8 cellular contexts compared by ENCODE assay signal in the genomic region with DNA sequence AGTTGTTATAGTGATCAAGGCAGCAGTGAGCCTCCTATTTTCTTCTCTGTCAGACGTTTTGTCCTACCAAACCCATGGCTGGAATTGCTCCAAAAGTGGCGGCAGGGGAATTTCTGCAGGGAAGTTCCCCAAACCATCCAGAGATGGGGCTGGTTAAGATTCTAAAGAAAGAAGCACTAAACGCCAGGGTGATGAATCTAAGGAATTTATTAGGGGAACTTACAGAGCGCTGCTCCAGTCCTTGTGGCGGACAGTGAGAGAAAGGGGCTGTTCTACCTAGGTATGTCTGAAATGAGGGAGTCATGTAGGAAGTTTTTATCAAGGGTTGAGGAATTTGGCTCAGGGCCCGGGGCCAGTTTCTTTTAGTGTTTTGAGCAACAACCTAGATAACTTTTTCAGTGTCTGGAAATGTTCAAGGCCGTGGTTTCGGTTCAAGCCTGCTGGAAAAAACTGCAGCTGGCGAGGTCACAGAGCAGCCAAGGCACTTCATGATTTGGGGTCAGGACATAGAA.
DNase-seq lines count a peak whose midpoint lies in the region; ATAC-seq and TF ChIP-seq lines count a peak whose summit lies in the region.

No MANE protein-coding gene starts in this region.

- intact Hi-C loops in activated CD4-positive, alpha-beta memory T cell treated with anti-CD3 and anti-CD28 coated beads for 36 hours (cut with micrococcal nuclease) = no loop called here
- intact Hi-C loops in CD8-positive, alpha-beta T cell (cut with DNase I, micrococcal nuclease) = loop anchor here in 1 of 2 experiments (5.0 kb wide), 1 partner anchor 208 kb away; no protein-coding TSS in a partner anchor

- H3K36me3 ChIP-seq in BJ (ENCODE audit: control insufficient read depth, insufficient read depth, low read length) (no peaks in the 10 kb centered on the region), Peyer's patch (no peaks in the 10 kb centered on the region)
- H3K36me3 ChIP-seq in CD8-positive, alpha-beta T cell (ENCODE audit: insufficient read depth, low read length) = no peaks in the 10 kb centered on the region

- H3K27ac Mint-ChIP-seq in activated CD4-positive, alpha-beta memory T cell treated with anti-CD3 and anti-CD28 coated beads for 36 hours = no peak overlapping the region
- H3K27ac Mint-ChIP-seq in CD8-positive, alpha-beta T cell = no peak overlapping the region

- H3K27me3 ChIP-seq in BJ (ENCODE audit: control insufficient read depth, insufficient read depth, low read length) (no peaks in the 10 kb centered on the region), Peyer's patch (no peaks in the 10 kb centered on the region)
- H3K27me3 ChIP-seq in CD8-positive, alpha-beta T cell (ENCODE audit: insufficient read depth, low read length) = no peaks in the 10 kb centered on the region

- peaks cover 33% of the 10 kb centered on the region for H3K4me1 Mint-ChIP-seq in activated CD4-positive, alpha-beta memory T cell treated with anti-CD3 and anti-CD28 coated beads for 36 hours (ENCODE audit: low read depth)
- peaks cover 24% of the 10 kb centered on the region for H3K4me1 Mint-ChIP-seq in CD8-positive, alpha-beta T cell (ENCODE audit: low read depth)

- ATAC-seq in omental fat pad (ENCODE audit: low FRiP score) = peak; percentile 84
- ATAC-seq in CD8-positive, alpha-beta T cell = no peak

- H3K27me3 Mint-ChIP-seq in activated CD4-positive, alpha-beta memory T cell treated with anti-CD3 and anti-CD28 coated beads for 36 hours = no peaks in the 10 kb centered on the region
- H3K27me3 Mint-ChIP-seq in CD8-positive, alpha-beta T cell (ENCODE audit: low read depth) = no peaks in the 10 kb centered on the region

- TF ChIP-seq POLR2A in Peyer's patch (IDR thresholded peaks at IDR 0.05) = no peak

- no peaks in the 10 kb centered on the region for H3K9me3 Mint-ChIP-seq in activated CD4-positive, alpha-beta memory T cell treated with anti-CD3 and anti-CD28 coated beads for 36 hours
- peaks cover 2% of the 10 kb centered on the region for H3K9me3 Mint-ChIP-seq in CD8-positive, alpha-beta T cell

- H3K27ac ChIP-seq in Peyer's patch = peak overlapping the region in 3 of 4 donors; percentile 19 to 47 (median 31)
- H3K27ac ChIP-seq in CD8-positive, alpha-beta T cell (ENCODE audit: low read depth, low read length) = no peak overlapping the region

- POLR2A ChIA-PET in BJ (lab: Charles Lee) = no interaction called here
- POLR2A ChIA-PET in activated CD4-positive, alpha-beta memory T cell treated with anti-CD3 and anti-CD28 coated beads for 36 hours (lab: Charles Lee) = no interaction called here
- POLR2A ChIA-PET in CD8-positive, alpha-beta T cell (lab: Charles Lee) = no interaction called here

- TF ChIP-seq CTCF in BJ (IDR thresholded peaks at IDR 0.05; ENCODE audit: insufficient read depth, low read depth, low read length) (peak; percentile 38), Peyer's patch (IDR thresholded peaks at IDR 0.05) (peak in 1 of 6 experiments; percentile 17), fibroblast of pulmonary artery (IDR thresholded peaks at IDR 0.05; ENCODE audit: low read length, missing control alignments) (peak; percentile 15), omental fat pad (IDR thresholded peaks at IDR 0.05) (no peak)
- no peak for TF ChIP-seq CTCF in CD8-positive, alpha-beta T cell (IDR thresholded peaks at IDR 0.05)

- CTCF ChIA-PET in BJ (lab: Yijun Ruan, JAX) = no interaction called here
- CTCF ChIA-PET in activated CD4-positive, alpha-beta memory T cell treated with anti-CD3 and anti-CD28 coated beads for 36 hours (lab: Charles Lee) = no interaction called here
- CTCF ChIA-PET in CD8-positive, alpha-beta T cell (lab: Charles Lee) = no interaction called here

- H3K36me3 Mint-ChIP-seq in activated CD4-positive, alpha-beta memory T cell treated with anti-CD3 and anti-CD28 coated beads for 36 hours = peaks cover 5% of the 10 kb centered on the region
- peaks cover 2% of the 10 kb centered on the region for H3K36me3 Mint-ChIP-seq in CD8-positive, alpha-beta T cell

- peak; percentile 76 for DNase-seq in BJ (ENCODE audit: low read depth)
- DNase-seq in Peyer's patch = peak; percentile 26 to 71 (median 58)
- DNase-seq in fibroblast of pulmonary artery (ENCODE audit: low read depth) = peak; percentile 98
- peak; percentile 51 for DNase-seq in omental fat pad (ENCODE audit: low spot score)
- DNase-seq in activated CD4-positive, alpha-beta memory T cell treated with anti-CD3 and anti-CD28 coated beads for 36 hours = no peak
- no peak for DNase-seq in inferior parietal cortex (ENCODE audit: extremely low spot score)
- DNase-seq in nucleus accumbens (lab: John Stamatoyannopoulos, UW) = no peak
- no peak for DNase-seq in CD8-positive, alpha-beta T cell

- no peak overlapping the region for H3K4me3 Mint-ChIP-seq in activated CD4-positive, alpha-beta memory T cell treated with anti-CD3 and anti-CD28 coated beads for 36 hours
- no peak overlapping the region for H3K4me3 Mint-ChIP-seq in CD8-positive, alpha-beta T cell

- H3K4me3 ChIP-seq in BJ (ENCODE audit: low read depth, low read length) = 0 out of 2 replicates have a peak overlapping the region, but pooled peaks have one; percentile 1
- H3K4me3 ChIP-seq in Peyer's patch = peak overlapping the region in 1 of 4 donors; percentile 19
- peak overlapping the region; percentile 30 for H3K4me3 ChIP-seq in fibroblast of pulmonary artery (replicated peaks; ENCODE audit: low read depth, low read length)
- H3K4me3 ChIP-seq in CD8-positive, alpha-beta T cell (ENCODE audit: low read depth, low read length) = no peak overlapping the region

- H3K9me3 ChIP-seq in Peyer's patch = no peaks in the 10 kb centered on the region
- H3K9me3 ChIP-seq in CD8-positive, alpha-beta T cell (ENCODE audit: low read length) = no peaks in the 10 kb centered on the region

- peaks cover 0 to 20% (median 0%) of the 10 kb centered on the region in 4 donors for H3K4me1 ChIP-seq in Peyer's patch
- H3K4me1 ChIP-seq in CD8-positive, alpha-beta T cell (ENCODE audit: insufficient read depth, low read length) = peaks cover 19% of the 10 kb centered on the region

Comparison
In these comparisons a context has a peak if more than half of its experiments do, and no peak if none do; other contexts are left out.
1. DNase-seq: peak in BJ (single experiment), Peyer's patch (3 of 3), fibroblast of pulmonary artery (single experiment) and omental fat pad (single experiment); none in activated CD4-positive, alpha-beta memory T cell treated with anti-CD3 and anti-CD28 coated beads for 36 hours (single experiment), inferior parietal cortex (single experiment), nucleus accumbens (0 of 56) and CD8-positive, alpha-beta T cell (0 of 7).
2. CTCF ChIP-seq: peak in BJ (single experiment) and fibroblast of pulmonary artery (single experiment); none in omental fat pad (0 of 3) and CD8-positive, alpha-beta T cell (single experiment).